Comparison of ENCODE assay signal across 12 cellular contexts in the genomic region with DNA sequence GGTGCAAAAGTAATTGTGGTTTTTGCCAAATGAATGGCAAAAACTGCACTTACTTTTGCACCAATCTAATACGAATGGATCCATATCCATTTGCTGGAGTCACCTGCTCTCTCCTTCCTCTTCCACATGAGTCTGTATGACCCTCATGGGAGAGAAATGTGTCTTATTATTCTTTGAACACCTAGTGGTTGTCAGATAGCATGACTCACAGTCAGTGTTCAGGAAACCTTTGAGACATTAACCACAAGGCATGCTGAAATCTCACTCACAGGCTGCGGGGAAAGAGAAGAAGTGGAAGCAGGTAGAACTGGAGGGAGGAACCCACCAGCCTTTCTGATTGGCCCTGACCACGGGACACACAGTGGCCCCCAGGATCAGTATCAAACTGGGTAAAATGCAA.
A peak's percentile ranks its signal among the peaks of the same experiment; 100 is the strongest.
DNase-seq lines count a peak whose midpoint lies in the region; ATAC-seq, FAIRE-seq and TF ChIP-seq lines count a peak whose summit lies in the region.
"Had no signal": no experiment of that assay in that cellular context is flagged by ENCODE, and none has a peak within 500 bp of the region (broad histone marks: within the 10 kb centered on the region; RNA-seq: fewer than 3 reads in every experiment).

No MANE protein-coding gene starts in this region.

- no peaks in the 10 kb centered on the region for H3K36me3 ChIP-seq in GM23248 (ENCODE audit: low read depth)
- no peaks in the 10 kb centered on the region for H3K36me3 ChIP-seq in bronchial epithelial cell (ENCODE audit: control insufficient read depth, insufficient read depth, low read length)
- H3K36me3 ChIP-seq: MG63 had no signal

- no peak overlapping the region for H3K4me2 ChIP-seq in GM23248 (ENCODE audit: unreplicated experiment)

- H2AFZ ChIP-seq in GM23248, result no peak overlapping the region

- FAIRE-seq in bronchial epithelial cell (lab: Jason Lieb, UNC), result peak; percentile 58

- DNase-seq in GM23248, result peak; percentile 70
- DNase-seq in NOMO-1 (lab: John Stamatoyannopoulos, UW; ENCODE audit: unreplicated experiment in 2 of 2), result peak; percentile 15 to 89
- DNase-seq in bronchial epithelial cell (ENCODE audit: low read depth), result peak; percentile 95
- no peak for DNase-seq in neural crest cell (ENCODE audit: low read depth, low spot score)
- DNase-seq in GM13976 (ENCODE audit: low spot score), result no peak
- DNase-seq in cerebellar nuclear complex (lab: John Stamatoyannopoulos, UW), result no peak
- DNase-seq: activated CD4-positive, alpha-beta T cell treated with anti-CD3 and anti-CD28 coated beads for 1 hour; MG63; NK-92 treated with Interleukin-12 subunit alpha and Interleukin-12 subunit beta, amount 100 ng/mL, for 24 hours had no signal

- H3K4me3 ChIP-seq in GM23248 (no peak overlapping the region), bronchial epithelial cell (ENCODE audit: low read depth, low read length) (no peak overlapping the region)
- H3K4me3 ChIP-seq: MG63 had no signal

- H3K27me3 ChIP-seq in GM23248 (replicated peaks; ENCODE audit: insufficient read depth), result no peaks in the 10 kb centered on the region
- no peaks in the 10 kb centered on the region for H3K27me3 ChIP-seq in bronchial epithelial cell (ENCODE audit: control insufficient read depth, insufficient read depth, low read length)
- H3K27me3 ChIP-seq: MG63 had no signal

- H3K27me3 Mint-ChIP-seq in neural crest cell (ENCODE audit: low read depth), result peaks cover 3% of the 10 kb centered on the region

- ATAC-seq in GM18870 (IDR thresholded peaks at IDR 0.05; ENCODE audit: unreplicated experiment), result no peak
- no peak for ATAC-seq in HG03108 (IDR thresholded peaks at IDR 0.05; ENCODE audit: unreplicated experiment)

- no peak overlapping the region for H3K27ac ChIP-seq in GM23248

- H3K9me3 Mint-ChIP-seq in neural crest cell, result peaks cover 2% of the 10 kb centered on the region

- no peaks in the 10 kb centered on the region for H3K9me2 ChIP-seq in GM23248 (ENCODE audit: insufficient read depth)

- H3F3A ChIP-seq in GM23248 (ENCODE audit: insufficient read depth), result peaks cover 36% of the 10 kb centered on the region

- no peaks in the 10 kb centered on the region for H3K9me3 ChIP-seq in GM23248 (ENCODE audit: low read depth)
- H3K9me3 ChIP-seq: MG63 had no signal

- no peaks in the 10 kb centered on the region for H3K79me2 ChIP-seq in GM23248 (ENCODE audit: insufficient read depth)

- H3K36me3 Mint-ChIP-seq in neural crest cell (ENCODE audit: low read depth), result no peaks in the 10 kb centered on the region
- H3K36me3 Mint-ChIP-seq: activated naive CD8-positive, alpha-beta T cell had no signal

- TF ChIP-seq CTCF in bronchial epithelial cell (IDR thresholded peaks at IDR 0.05; ENCODE audit: insufficient read depth, low read length, severe bottlenecking) (peak; percentile 8), neural crest cell (conservative IDR thresholded peaks at IDR 0.05) (peak; percentile 23), GM13976 (IDR thresholded peaks at IDR 0.05; ENCODE audit: borderline replicate concordance, control extremely low read depth, extremely low read depth, insufficient read depth, missing control alignments) (no peak)

- H3K4me1 ChIP-seq in GM23248 (ENCODE audit: insufficient read depth), result peaks cover 28% of the 10 kb centered on the region

- H3K27ac Mint-ChIP-seq in neural crest cell (ENCODE audit: unreplicated experiment), result no peak overlapping the region
- H3K27ac Mint-ChIP-seq: activated naive CD8-positive, alpha-beta T cell had no signal

- no peaks in the 10 kb centered on the region for H4K20me1 ChIP-seq in GM23248 (ENCODE audit: insufficient read depth)

- no peak overlapping the region for H3K9ac ChIP-seq in GM23248

- H3K4me3 Mint-ChIP-seq in neural crest cell, result no peak overlapping the region
- H3K4me3 Mint-ChIP-seq: activated naive CD8-positive, alpha-beta T cell had no signal

- in situ Hi-C loops in GM23248 (cut with MboI) (no loop called here), GM13976 (cut with MboI; ENCODE audit: low sequenced_read_pairs, unreplicated experiment) (no loop called here)

- 74 to 77% methylated on average over 3 of the region's 3 CpGs for WGBS in GM23248 (ENCODE audit: low coverage in 1 of 2, low lambda C conversion rate in 2 of 2, missing lambda C conversion rate in 2 of 2), 2 experiments

- H3K4me1 Mint-ChIP-seq in neural crest cell, result peaks cover 5% of the 10 kb centered on the region

Comparison
In these comparisons a context has a peak if more than half of its experiments do, and no peak if none do; other contexts are left out.
1. DNase-seq: peak in GM23248 (single experiment), NOMO-1 (2 of 2) and bronchial epithelial cell (single experiment); none in neural crest cell (single experiment), GM13976 (single experiment) and cerebellar nuclear complex (0 of 2).